ENCODE assay signal across 8 cellular contexts in genomic region chr11:71580057-71581003, GRCh38. TPM values are rescaled to one million over a fixed set of nuclear protein-coding genes. Genes with fewer than 3 reads are reported as not detected.
DNase-seq lines count a peak whose midpoint lies in the region; ATAC-seq and TF ChIP-seq lines count a peak whose summit lies in the region.

No MANE protein-coding gene starts in this region.

- H2BK5ac ChIP-seq in trophoblast cell (ENCODE audit: low read depth, low read length, poor library complexity): no peak overlapping the region

- H3K27me3 Mint-ChIP-seq in activated CD4-positive, alpha-beta memory T cell treated with anti-CD3 and anti-CD28 coated beads for 36 hours: peaks cover 24% of the 10 kb centered on the region

- peaks cover 4% of the 10 kb centered on the region for H3K4me1 Mint-ChIP-seq in activated CD4-positive, alpha-beta memory T cell treated with anti-CD3 and anti-CD28 coated beads for 36 hours (ENCODE audit: low read depth)

- no peak overlapping the region for H3K18ac ChIP-seq in trophoblast cell (ENCODE audit: low read length)

- H3K23ac ChIP-seq in trophoblast cell (ENCODE audit: low read length): no peak overlapping the region

- CTCF ChIA-PET in BJ (lab: Yijun Ruan, JAX): interaction anchor here (0.5 to 1.9 kb wide), 9 partner anchors 9 to 817 kb away, joined by 3 to 14 read pairs (median 4); no protein-coding TSS in a partner anchor
- CTCF ChIA-PET in activated CD4-positive, alpha-beta memory T cell treated with anti-CD3 and anti-CD28 coated beads for 36 hours (lab: Charles Lee): interaction anchor here (0.6 to 1.2 kb wide), 4 partner anchors 9 to 152 kb away, joined by 3 to 6 read pairs (median 4); no protein-coding TSS in a partner anchor

- H3K36me3 Mint-ChIP-seq in activated CD4-positive, alpha-beta memory T cell treated with anti-CD3 and anti-CD28 coated beads for 36 hours: no peaks in the 10 kb centered on the region

- no peak overlapping the region for H3K9ac ChIP-seq in trophoblast cell (ENCODE audit: low read length)

- TF ChIP-seq CTCF in BJ (IDR thresholded peaks at IDR 0.05; ENCODE audit: insufficient read depth, low read depth, low read length): peak; percentile 91
- peak; percentile 79 for TF ChIP-seq CTCF in GM20000 (IDR thresholded peaks at IDR 0.05; ENCODE audit: extremely low read depth, missing control alignments)

- no peak overlapping the region for H2BK12ac ChIP-seq in trophoblast cell (ENCODE audit: low read length)

- no peaks in the 10 kb centered on the region for H3K79me1 ChIP-seq in trophoblast cell (ENCODE audit: low read length)

- H3K4ac ChIP-seq in trophoblast cell (ENCODE audit: low read depth, low read length): no peak overlapping the region

- no peak overlapping the region for H2BK120ac ChIP-seq in trophoblast cell (ENCODE audit: insufficient read depth, low read length, poor library complexity)

- H3K36me3 ChIP-seq in BJ (ENCODE audit: control insufficient read depth, insufficient read depth, low read length) (no peaks in the 10 kb centered on the region), trophoblast cell (ENCODE audit: control insufficient read depth in 1 of 2, insufficient read depth in 2 of 2, low read length in 2 of 2) (no peaks in the 10 kb centered on the region)

- H3K27me3 ChIP-seq in BJ (ENCODE audit: control insufficient read depth, insufficient read depth, low read length) (no peaks in the 10 kb centered on the region; the same call in 1 of the 2 replicates), trophoblast cell (ENCODE audit: insufficient read depth, low read length) (no peaks in the 10 kb centered on the region)

- peak overlapping the region; percentile 36 for H3K4me2 ChIP-seq in trophoblast cell (ENCODE audit: low read length)

- no peak for DNase-seq in BJ (ENCODE audit: low read depth)
- DNase-seq in GM20000 (ENCODE audit: low spot score): peak; percentile 66
- peak; percentile 50 for DNase-seq in NCI-H226
- peak; percentile 31 for DNase-seq in activated CD4-positive, alpha-beta memory T cell treated with anti-CD3 and anti-CD28 coated beads for 36 hours
- DNase-seq in glomerular endothelial cell (ENCODE audit: extremely low read depth, low read depth, low spot score): peak; percentile 52
- DNase-seq in trophoblast cell: peak; percentile 36 to 75

- H3K4me1 ChIP-seq in trophoblast cell (ENCODE audit: control insufficient read depth in 1 of 2, insufficient read depth in 2 of 2, low read length in 2 of 2): peaks cover 0 to 2% of the 10 kb centered on the region in 2 experiments

- H4K12ac ChIP-seq in trophoblast cell (ENCODE audit: low read depth, low read length): no peak overlapping the region

- no peak overlapping the region for H2AFZ ChIP-seq in trophoblast cell (ENCODE audit: insufficient read depth, low read length, poor library complexity)

- H3K27ac Mint-ChIP-seq in activated CD4-positive, alpha-beta memory T cell treated with anti-CD3 and anti-CD28 coated beads for 36 hours: no peak overlapping the region

- H4K8ac ChIP-seq in trophoblast cell (ENCODE audit: low read depth, low read length): no peak overlapping the region

- peaks cover 3% of the 10 kb centered on the region for H3K9me3 ChIP-seq in trophoblast cell (ENCODE audit: insufficient read depth, low read depth, low read length)

- no peaks in the 10 kb centered on the region for H3K79me2 ChIP-seq in trophoblast cell (ENCODE audit: control insufficient read depth, insufficient read depth, low read length, poor library complexity)

- no peak overlapping the region for H2AK5ac ChIP-seq in trophoblast cell (ENCODE audit: low read length)

- no peak overlapping the region for H3K27ac ChIP-seq in trophoblast cell (ENCODE audit: low read depth, low read length)

- H3K9me3 Mint-ChIP-seq in activated CD4-positive, alpha-beta memory T cell treated with anti-CD3 and anti-CD28 coated beads for 36 hours: no peaks in the 10 kb centered on the region

- H4K91ac ChIP-seq in trophoblast cell (ENCODE audit: low read depth, low read length): no peak overlapping the region

- intact Hi-C loops in activated CD4-positive, alpha-beta memory T cell treated with anti-CD3 and anti-CD28 coated beads for 36 hours (cut with micrococcal nuclease): no loop called here

- H3K14ac ChIP-seq in trophoblast cell (ENCODE audit: low read length): no peak overlapping the region

- WGBS in trophoblast cell (ENCODE audit: extremely low coverage, insufficient coverage, insufficient read length): no CpG with 5 or more reads among the region's 8 CpGs

- H3K4me3 ChIP-seq in BJ (ENCODE audit: low read depth, low read length) (no peak overlapping the region), trophoblast cell (ENCODE audit: low read depth, low read length) (no peak overlapping the region)

- POLR2A ChIA-PET in BJ (lab: Charles Lee): interaction anchor here (0.6 kb wide), 1 partner anchor 889 kb away, joined by 6 read pairs; no protein-coding TSS in a partner anchor
- POLR2A ChIA-PET in activated CD4-positive, alpha-beta memory T cell treated with anti-CD3 and anti-CD28 coated beads for 36 hours (lab: Charles Lee): no interaction called here

- ATAC-seq in GM18858 (IDR thresholded peaks at IDR 0.05; ENCODE audit: unreplicated experiment) (no peak), GM18868 (IDR thresholded peaks at IDR 0.05; ENCODE audit: unreplicated experiment) (no peak)

- no peak overlapping the region for H3K4me3 Mint-ChIP-seq in activated CD4-positive, alpha-beta memory T cell treated with anti-CD3 and anti-CD28 coated beads for 36 hours

RNA-seq across cellular contexts. Expression of gene KRTAP5-11, which starts 2.3 kb away (rescaled TPM):
- not detected in 2 replicates for polyA plus RNA-seq in BJ (2011; rRNA removed)
- polyA minus RNA-seq in BJ (2011; rRNA and poly(A)+ RNA removed): not detected in 2 replicates
- not detected for total RNA-seq in activated CD4-positive, alpha-beta memory T cell treated with anti-CD3 and anti-CD28 coated beads for 36 hours
- total RNA-seq in glomerular endothelial cell: not detected in 2 replicates
- polyA plus RNA-seq in trophoblast cell (2013): not detected in 2 replicates

RNA-seq across cellular contexts. Expression of gene KRTAP5-10, which starts 15.0 kb away (rescaled TPM):
- 0.06 TPM in 1 of 2 replicates, not detected in the other for polyA plus RNA-seq in BJ (2011; rRNA removed)
- not detected in 2 replicates for polyA minus RNA-seq in BJ (2011; rRNA and poly(A)+ RNA removed)
- not detected for total RNA-seq in activated CD4-positive, alpha-beta memory T cell treated with anti-CD3 and anti-CD28 coated beads for 36 hours
- total RNA-seq in glomerular endothelial cell: not detected in 2 replicates
- polyA plus RNA-seq in trophoblast cell (2013): 0.07 TPM in 2 replicates

RNA-seq across cellular contexts. Expression of gene KRTAP5-9, which starts 32.1 kb away (rescaled TPM):
- 0.09 TPM in 1 of 2 replicates, not detected in the other for polyA plus RNA-seq in BJ (2011; rRNA removed)
- polyA minus RNA-seq in BJ (2011; rRNA and poly(A)+ RNA removed): not detected in 2 replicates
- under 1 TPM in 1 of 2 experiments, not detected in 1; 0.27 TPM for total RNA-seq in activated CD4-positive, alpha-beta memory T cell treated with anti-CD3 and anti-CD28 coated beads for 36 hours
- total RNA-seq in glomerular endothelial cell: not detected in 2 replicates
- 0.05 and 0.11 TPM in 2 replicates for polyA plus RNA-seq in trophoblast cell (2013)

RNA-seq across cellular contexts. Expression of gene KRTAP5-8, which starts 42.5 kb away (rescaled TPM):
- polyA plus RNA-seq in BJ (2011; rRNA removed): not detected in 2 replicates
- not detected in 2 replicates for polyA minus RNA-seq in BJ (2011; rRNA and poly(A)+ RNA removed)
- not detected for total RNA-seq in activated CD4-positive, alpha-beta memory T cell treated with anti-CD3 and anti-CD28 coated beads for 36 hours
- total RNA-seq in glomerular endothelial cell: not detected in 2 replicates
- not detected in 2 replicates for polyA plus RNA-seq in trophoblast cell (2013)

RNA-seq across cellular contexts. Expression of gene KRTAP5-7, which starts 53.3 kb away (rescaled TPM):
- polyA plus RNA-seq in BJ (2011; rRNA removed): not detected in 2 replicates
- polyA minus RNA-seq in BJ (2011; rRNA and poly(A)+ RNA removed): not detected in 2 replicates
- not detected for total RNA-seq in activated CD4-positive, alpha-beta memory T cell treated with anti-CD3 and anti-CD28 coated beads for 36 hours
- total RNA-seq in glomerular endothelial cell: not detected in 2 replicates
- polyA plus RNA-seq in trophoblast cell (2013): 0.06 TPM in 1 of 2 replicates, not detected in the other
